In genomic region chr10:58241346-58241745, GRCh38 we compare ENCODE assay signal across 1 cellular context.
TF ChIP-seq lines count a peak whose summit lies in the region.

No MANE protein-coding gene starts in this region.

TF ChIP-seq in GM23338, 12 proteins besides CTCF, POLR2A, EP300 and RAD21 (continued from another document):
- TF ChIP-seq, protein P1, sequence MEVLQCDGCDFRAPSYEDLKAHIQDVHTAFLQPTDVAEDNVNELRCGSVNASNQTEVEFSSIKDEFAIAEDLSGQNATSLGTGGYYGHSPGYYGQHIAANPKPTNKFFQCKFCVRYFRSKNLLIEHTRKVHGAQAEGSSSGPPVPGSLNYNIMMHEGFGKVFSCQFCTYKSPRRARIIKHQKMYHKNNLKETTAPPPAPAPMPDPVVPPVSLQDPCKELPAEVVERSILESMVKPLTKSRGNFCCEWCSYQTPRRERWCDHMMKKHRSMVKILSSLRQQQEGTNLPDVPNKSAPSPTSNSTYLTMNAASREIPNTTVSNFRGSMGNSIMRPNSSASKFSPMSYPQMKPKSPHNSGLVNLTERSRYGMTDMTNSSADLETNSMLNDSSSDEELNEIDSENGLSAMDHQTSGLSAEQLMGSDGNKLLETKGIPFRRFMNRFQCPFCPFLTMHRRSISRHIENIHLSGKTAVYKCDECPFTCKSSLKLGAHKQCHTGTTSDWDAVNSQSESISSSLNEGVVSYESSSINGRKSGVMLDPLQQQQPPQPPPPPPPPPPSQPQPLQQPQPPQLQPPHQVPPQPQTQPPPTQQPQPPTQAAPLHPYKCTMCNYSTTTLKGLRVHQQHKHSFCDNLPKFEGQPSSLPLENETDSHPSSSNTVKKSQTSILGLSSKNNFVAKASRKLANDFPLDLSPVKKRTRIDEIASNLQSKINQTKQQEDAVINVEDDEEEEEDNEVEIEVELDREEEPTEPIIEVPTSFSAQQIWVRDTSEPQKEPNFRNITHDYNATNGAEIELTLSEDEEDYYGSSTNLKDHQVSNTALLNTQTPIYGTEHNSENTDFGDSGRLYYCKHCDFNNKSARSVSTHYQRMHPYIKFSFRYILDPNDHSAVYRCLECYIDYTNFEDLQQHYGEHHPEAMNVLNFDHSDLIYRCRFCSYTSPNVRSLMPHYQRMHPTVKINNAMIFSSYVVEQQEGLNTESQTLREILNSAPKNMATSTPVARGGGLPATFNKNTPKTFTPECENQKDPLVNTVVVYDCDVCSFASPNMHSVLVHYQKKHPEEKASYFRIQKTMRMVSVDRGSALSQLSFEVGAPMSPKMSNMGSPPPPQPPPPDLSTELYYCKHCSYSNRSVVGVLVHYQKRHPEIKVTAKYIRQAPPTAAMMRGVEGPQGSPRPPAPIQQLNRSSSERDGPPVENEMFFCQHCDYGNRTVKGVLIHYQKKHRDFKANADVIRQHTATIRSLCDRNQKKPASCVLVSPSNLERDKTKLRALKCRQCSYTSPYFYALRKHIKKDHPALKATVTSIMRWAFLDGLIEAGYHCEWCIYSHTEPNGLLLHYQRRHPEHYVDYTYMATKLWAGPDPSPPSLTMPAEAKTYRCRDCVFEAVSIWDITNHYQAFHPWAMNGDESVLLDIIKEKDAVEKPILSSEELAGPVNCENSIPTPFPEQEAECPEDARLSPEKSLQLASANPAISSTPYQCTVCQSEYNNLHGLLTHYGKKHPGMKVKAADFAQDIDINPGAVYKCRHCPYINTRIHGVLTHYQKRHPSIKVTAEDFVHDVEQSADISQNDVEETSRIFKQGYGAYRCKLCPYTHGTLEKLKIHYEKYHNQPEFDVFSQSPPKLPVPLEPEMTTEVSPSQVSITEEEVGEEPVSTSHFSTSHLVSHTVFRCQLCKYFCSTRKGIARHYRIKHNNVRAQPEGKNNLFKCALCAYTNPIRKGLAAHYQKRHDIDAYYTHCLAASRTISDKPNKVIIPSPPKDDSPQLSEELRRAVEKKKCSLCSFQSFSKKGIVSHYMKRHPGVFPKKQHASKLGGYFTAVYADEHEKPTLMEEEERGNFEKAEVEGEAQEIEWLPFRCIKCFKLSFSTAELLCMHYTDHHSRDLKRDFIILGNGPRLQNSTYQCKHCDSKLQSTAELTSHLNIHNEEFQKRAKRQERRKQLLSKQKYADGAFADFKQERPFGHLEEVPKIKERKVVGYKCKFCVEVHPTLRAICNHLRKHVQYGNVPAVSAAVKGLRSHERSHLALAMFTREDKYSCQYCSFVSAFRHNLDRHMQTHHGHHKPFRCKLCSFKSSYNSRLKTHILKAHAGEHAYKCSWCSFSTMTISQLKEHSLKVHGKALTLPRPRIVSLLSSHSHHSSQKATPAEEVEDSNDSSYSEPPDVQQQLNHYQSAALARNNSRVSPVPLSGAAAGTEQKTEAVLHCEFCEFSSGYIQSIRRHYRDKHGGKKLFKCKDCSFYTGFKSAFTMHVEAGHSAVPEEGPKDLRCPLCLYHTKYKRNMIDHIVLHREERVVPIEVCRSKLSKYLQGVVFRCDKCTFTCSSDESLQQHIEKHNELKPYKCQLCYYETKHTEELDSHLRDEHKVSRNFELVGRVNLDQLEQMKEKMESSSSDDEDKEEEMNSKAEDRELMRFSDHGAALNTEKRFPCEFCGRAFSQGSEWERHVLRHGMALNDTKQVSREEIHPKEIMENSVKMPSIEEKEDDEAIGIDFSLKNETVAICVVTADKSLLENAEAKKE (CRISPR knock-in tag; IDR thresholded peaks at IDR 0.05) = no peak
- TF ChIP-seq, protein P2, sequence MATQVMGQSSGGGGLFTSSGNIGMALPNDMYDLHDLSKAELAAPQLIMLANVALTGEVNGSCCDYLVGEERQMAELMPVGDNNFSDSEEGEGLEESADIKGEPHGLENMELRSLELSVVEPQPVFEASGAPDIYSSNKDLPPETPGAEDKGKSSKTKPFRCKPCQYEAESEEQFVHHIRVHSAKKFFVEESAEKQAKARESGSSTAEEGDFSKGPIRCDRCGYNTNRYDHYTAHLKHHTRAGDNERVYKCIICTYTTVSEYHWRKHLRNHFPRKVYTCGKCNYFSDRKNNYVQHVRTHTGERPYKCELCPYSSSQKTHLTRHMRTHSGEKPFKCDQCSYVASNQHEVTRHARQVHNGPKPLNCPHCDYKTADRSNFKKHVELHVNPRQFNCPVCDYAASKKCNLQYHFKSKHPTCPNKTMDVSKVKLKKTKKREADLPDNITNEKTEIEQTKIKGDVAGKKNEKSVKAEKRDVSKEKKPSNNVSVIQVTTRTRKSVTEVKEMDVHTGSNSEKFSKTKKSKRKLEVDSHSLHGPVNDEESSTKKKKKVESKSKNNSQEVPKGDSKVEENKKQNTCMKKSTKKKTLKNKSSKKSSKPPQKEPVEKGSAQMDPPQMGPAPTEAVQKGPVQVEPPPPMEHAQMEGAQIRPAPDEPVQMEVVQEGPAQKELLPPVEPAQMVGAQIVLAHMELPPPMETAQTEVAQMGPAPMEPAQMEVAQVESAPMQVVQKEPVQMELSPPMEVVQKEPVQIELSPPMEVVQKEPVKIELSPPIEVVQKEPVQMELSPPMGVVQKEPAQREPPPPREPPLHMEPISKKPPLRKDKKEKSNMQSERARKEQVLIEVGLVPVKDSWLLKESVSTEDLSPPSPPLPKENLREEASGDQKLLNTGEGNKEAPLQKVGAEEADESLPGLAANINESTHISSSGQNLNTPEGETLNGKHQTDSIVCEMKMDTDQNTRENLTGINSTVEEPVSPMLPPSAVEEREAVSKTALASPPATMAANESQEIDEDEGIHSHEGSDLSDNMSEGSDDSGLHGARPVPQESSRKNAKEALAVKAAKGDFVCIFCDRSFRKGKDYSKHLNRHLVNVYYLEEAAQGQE (IDR thresholded peaks at IDR 0.05; ENCODE audit: unreplicated experiment) = no peak
- TF ChIP-seq EZH2 (IDR thresholded peaks at IDR 0.05; ENCODE audit: low read depth, unreplicated experiment) = no peak
